Comparison of ENCODE assay signal across 3 cellular contexts in genomic region chr16:85561248-85562101, GRCh38.
A peak's percentile ranks its signal among the peaks of the same experiment; 100 is the strongest.
TF ChIP-seq lines count a peak whose summit lies in the region.

No MANE protein-coding gene starts in this region.

TF ChIP-seq in SK-N-SH treated with all-trans-retinoic acid at 6 μM for 48 hours, 23 proteins besides CTCF, POLR2A, EP300 and RAD21:
- TF ChIP-seq TSHZ2 (CRISPR knock-in tag; IDR thresholded peaks at IDR 0.05) (peak; percentile 48), TCF4 (CRISPR knock-in tag; IDR thresholded peaks at IDR 0.05; ENCODE audit: borderline replicate concordance) (no peak)

TF ChIP-seq in SK-N-SH, 30 proteins besides CTCF, POLR2A, EP300 and RAD21:
- no peak for TF ChIP-seq ZBTB33 (IDR thresholded peaks at IDR 0.05; ENCODE audit: borderline replicate concordance, low read depth)
- no peak for TF ChIP-seq SIN3A (IDR thresholded peaks at IDR 0.05; ENCODE audit: borderline replicate concordance, low read depth, low read length)
- TF ChIP-seq MAX (IDR thresholded peaks at IDR 0.05; ENCODE audit: low read depth): no peak

TF ChIP-seq in neural cell, 6 proteins besides CTCF, POLR2A, EP300 and RAD21 (continued from another document):
- TF ChIP-seq REST (IDR thresholded peaks at IDR 0.05; ENCODE audit: borderline replicate concordance) (no peak), POLR2AphosphoS5 (IDR thresholded peaks at IDR 0.05) (no peak), MXI1 (conservative IDR thresholded peaks at IDR 0.05; ENCODE audit: poor library complexity, severe bottlenecking) (no peak)
TF ChIP-seq in neural cell: peak in this region for 0.
